In the genomic region with DNA sequence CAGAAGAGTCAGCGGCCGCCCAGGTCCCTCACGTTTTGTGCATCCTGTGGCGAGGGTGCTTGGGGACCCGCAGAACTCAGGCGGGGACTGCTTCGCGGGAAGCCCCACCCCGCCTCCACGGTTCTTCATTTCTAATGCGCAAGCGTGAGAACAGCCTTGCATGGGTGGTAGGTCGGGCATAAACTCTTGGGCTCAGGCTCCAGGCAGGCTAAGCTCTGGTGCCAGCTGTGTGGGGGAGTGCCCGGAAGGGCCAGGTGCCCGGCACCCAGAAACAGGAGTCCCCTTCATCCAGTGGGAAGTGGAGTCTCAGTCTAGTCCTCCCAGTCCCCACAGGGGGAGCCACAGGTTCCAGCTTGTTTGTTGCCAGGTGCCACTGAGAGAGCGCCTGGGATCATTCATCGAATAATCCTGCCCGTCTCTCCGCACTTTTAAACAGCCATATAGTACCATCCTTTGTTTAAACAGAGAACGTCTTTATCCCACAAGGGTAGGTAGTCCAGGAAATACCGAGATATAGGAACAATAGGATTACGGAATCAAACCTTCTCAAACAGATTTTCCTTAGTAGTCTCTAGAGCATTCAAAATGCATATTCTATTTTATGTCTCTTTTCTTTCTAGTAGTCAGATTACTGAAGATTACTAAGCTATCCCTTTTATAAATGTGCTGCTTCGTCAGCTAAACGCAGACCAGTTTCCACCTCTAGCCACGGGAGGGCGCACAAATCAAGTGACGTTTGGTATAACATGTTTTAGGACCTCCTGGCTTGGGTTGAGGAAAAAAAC, we compare ENCODE assay signal across 8 cellular contexts.
A peak's percentile ranks its signal among the peaks of the same experiment; 100 is the strongest.
DNase-seq lines count a peak whose midpoint lies in the region; TF ChIP-seq lines count a peak whose summit lies in the region.

No MANE protein-coding gene starts in this region.

- H3K27me3 Mint-ChIP-seq in activated naive CD4-positive, alpha-beta T cell treated with anti-CD3 and anti-CD28 coated beads, Interleukin-2, amount 50 U/mL, for 24 hours = no peaks in the 10 kb centered on the region

- H3K27ac ChIP-seq in SK-N-MC = peak overlapping the region; percentile 88
- H3K27ac ChIP-seq in tibial artery = peak overlapping the region; percentile 47 to 67

- TF ChIP-seq CTCF in tibial artery (IDR thresholded peaks at IDR 0.05) = peak; percentile 45 to 49

- no peaks in the 10 kb centered on the region for H3K9me3 Mint-ChIP-seq in activated naive CD4-positive, alpha-beta T cell treated with anti-CD3 and anti-CD28 coated beads, Interleukin-2, amount 50 U/mL, for 24 hours

- H3K9me3 ChIP-seq in SK-N-MC (ENCODE audit: low read depth, low read length) = no peaks in the 10 kb centered on the region
- H3K9me3 ChIP-seq in tibial artery = no peaks in the 10 kb centered on the region

- H3K4me1 Mint-ChIP-seq in activated naive CD4-positive, alpha-beta T cell treated with anti-CD3 and anti-CD28 coated beads, Interleukin-2, amount 50 U/mL, for 24 hours = peaks cover 4% of the 10 kb centered on the region

- no peaks in the 10 kb centered on the region for H3K36me3 Mint-ChIP-seq in activated naive CD4-positive, alpha-beta T cell treated with anti-CD3 and anti-CD28 coated beads, Interleukin-2, amount 50 U/mL, for 24 hours

- H3K4me1 ChIP-seq in tibial artery = peaks cover 0 to 3% (median 0%) of the 10 kb centered on the region in 4 donors

- peak overlapping the region; percentile 68 for H3K27ac Mint-ChIP-seq in activated naive CD4-positive, alpha-beta T cell treated with anti-CD3 and anti-CD28 coated beads, Interleukin-2, amount 50 U/mL, for 24 hours

- DNase-seq in DMS79 treated with DMSO at 0.1 percent for 48 hours (lab: John Stamatoyannopoulos, UW) (peak; percentile 35), GOT3 (lab: John Stamatoyannopoulos, UW) (peak; percentile 39), NAMALWA (ENCODE audit: low spot score) (peak; percentile 86), SK-N-MC (ENCODE audit: low read depth, low spot score) (peak; percentile 34), germinal center (ENCODE audit: low spot score) (peak; percentile 63), nucleus accumbens (lab: John Stamatoyannopoulos, UW) (peak in 51 of 56 donors; percentile 1 to 77 (median 34)), tibial artery (peak; percentile 49 to 75)

- peak overlapping the region; percentile 85 for H3K4me3 ChIP-seq in SK-N-MC
- H3K4me3 ChIP-seq in tibial artery = peak overlapping the region; percentile 47 to 53

- H3K4me3 Mint-ChIP-seq in activated naive CD4-positive, alpha-beta T cell treated with anti-CD3 and anti-CD28 coated beads, Interleukin-2, amount 50 U/mL, for 24 hours = peak overlapping the region; percentile 82

- peak overlapping the region; percentile 84 for H3K9ac ChIP-seq in SK-N-MC (ENCODE audit: insufficient read length)

- no peaks in the 10 kb centered on the region for H3K27me3 ChIP-seq in tibial artery

- intact Hi-C loops in tibial artery (cut with DNase I; ENCODE audit: low total_unique reads) = no loop called here

- H3K36me3 ChIP-seq in SK-N-MC (ENCODE audit: insufficient read depth, low read length) = no peaks in the 10 kb centered on the region
- H3K36me3 ChIP-seq in tibial artery = no peaks in the 10 kb centered on the region

Comparison
In these comparisons a context has a peak if more than half of its experiments do, and no peak if none do; other contexts are left out.
1. Peak in every context shown above with its lines: DNase-seq, H3K4me3 ChIP-seq and H3K27ac ChIP-seq.
2. DNase-seq: peak in every context shown above with its lines; median percentile 86 in NAMALWA; 63 in germinal center; 62 in tibial artery; 39 in GOT3; 35 in DMS79 treated with DMSO at 0.1 percent for 48 hours; 34 in SK-N-MC; 34 in nucleus accumbens.